8 cellular contexts compared by ENCODE assay signal in genomic region chr12:92445253-92446081, GRCh38.
DNase-seq lines count a peak whose midpoint lies in the region; ATAC-seq and TF ChIP-seq lines count a peak whose summit lies in the region.

No MANE protein-coding gene starts in this region.

- peak; percentile 41 for DNase-seq in CD1c-positive myeloid dendritic cell (ENCODE audit: extremely low spot score)
- peak; percentile 60 for DNase-seq in germinal center (ENCODE audit: low spot score)
- no peak for DNase-seq in NCI-H1436 treated with DMSO at 0.1 percent for 48 hours (lab: John Stamatoyannopoulos, UW)
- no peak for DNase-seq in T-helper 9 cell
- DNase-seq in GM03348 (ENCODE audit: low spot score), result no peak
- no peak for DNase-seq in endothelial cell (ENCODE audit: low spot score)

- H3K27ac Mint-ChIP-seq in endothelial cell (ENCODE audit: unreplicated experiment), result no peak overlapping the region

- no peaks in the 10 kb centered on the region for H3K36me3 Mint-ChIP-seq in endothelial cell (ENCODE audit: low read depth, unreplicated experiment)

- peaks cover 2% of the 10 kb centered on the region for H3K27me3 Mint-ChIP-seq in endothelial cell (ENCODE audit: unreplicated experiment)

- ATAC-seq in GM19463 (IDR thresholded peaks at IDR 0.05; ENCODE audit: unreplicated experiment) (peak; percentile 77), HG03469 (IDR thresholded peaks at IDR 0.05; ENCODE audit: unreplicated experiment) (peak; percentile 79)

- no peak overlapping the region for H3K4me3 Mint-ChIP-seq in endothelial cell (ENCODE audit: unreplicated experiment)

- no peaks in the 10 kb centered on the region for H3K9me3 Mint-ChIP-seq in endothelial cell (ENCODE audit: unreplicated experiment)

- no peaks in the 10 kb centered on the region for H3K4me1 Mint-ChIP-seq in endothelial cell (ENCODE audit: unreplicated experiment)

- no peak for TF ChIP-seq CTCF in endothelial cell (IDR thresholded peaks at IDR 0.05; ENCODE audit: unreplicated experiment)

Comparison
In these comparisons a context has a peak if more than half of its experiments do, and no peak if none do; other contexts are left out.
1. DNase-seq: peak in CD1c-positive myeloid dendritic cell (single experiment) and germinal center (single experiment); none in NCI-H1436 treated with DMSO at 0.1 percent for 48 hours (single experiment), T-helper 9 cell (single experiment), GM03348 (single experiment) and endothelial cell (single experiment).